Comparison of ENCODE assay signal across 17 cellular contexts in the genomic region with DNA sequence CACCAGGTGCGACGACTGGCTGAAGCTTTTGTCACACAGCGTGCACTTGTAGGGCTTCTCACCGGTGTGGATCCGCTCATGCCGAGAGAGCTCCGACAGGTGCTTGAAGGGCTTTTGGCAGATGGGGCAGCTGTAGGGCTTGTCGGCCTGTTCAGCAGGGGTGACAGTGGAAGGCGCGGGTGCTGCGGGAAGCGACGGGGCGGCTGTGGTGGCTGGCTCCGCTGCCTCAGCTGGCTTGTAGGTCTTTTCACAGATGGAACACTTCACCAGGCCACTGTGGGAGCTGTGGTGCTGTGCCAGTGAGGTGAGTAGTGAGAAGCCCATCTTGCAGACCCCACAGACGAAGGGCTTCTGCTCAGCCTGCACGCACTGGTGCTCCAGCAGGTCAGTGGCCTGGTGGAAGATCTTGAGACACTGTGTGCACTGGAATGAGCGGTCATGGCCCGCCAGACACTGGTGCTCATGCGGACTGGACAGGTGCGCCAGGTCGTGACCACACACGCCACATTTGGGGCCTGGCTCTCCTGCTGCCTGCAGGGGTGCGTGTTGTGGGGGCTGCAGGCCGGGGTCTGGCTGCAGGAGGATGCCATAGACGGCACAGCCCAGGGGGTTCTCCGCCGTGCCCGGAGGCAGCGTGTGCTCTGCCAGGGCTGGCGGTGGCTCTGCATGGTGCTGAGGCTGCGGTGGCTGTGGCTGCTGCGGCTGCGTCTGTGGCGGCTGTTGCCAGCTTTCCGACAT. TPM values are rescaled to one million over a fixed set of nuclear protein-coding genes. Genes with fewer than 3 reads are reported as not detected.
A peak's percentile ranks its signal among the peaks of the same experiment; 100 is the strongest.
DNase-seq lines count a peak whose midpoint lies in the region; ATAC-seq, FAIRE-seq and TF ChIP-seq lines count a peak whose summit lies in the region.
"Had no signal": no experiment of that assay in that cellular context is flagged by ENCODE, and none has a peak within 500 bp of the region (broad histone marks: within the 10 kb centered on the region; RNA-seq: fewer than 3 reads in every experiment).

No MANE protein-coding gene starts in this region.

- H3K27ac Mint-ChIP-seq in T-helper 1 cell treated with Interleukin-12 subunit alpha and Interleukin-12 subunit beta and Interleukin-4 antibody, amounts not matched to agents 30 μg/mL and 1 μg/mL, for 36 hours = no peak overlapping the region
- no peak overlapping the region for H3K27ac Mint-ChIP-seq in nephron progenitor cell
- H3K27ac Mint-ChIP-seq: mesothelial cell of epicardium had no signal

- no peak for TF ChIP-seq CTCF in NB4 (IDR thresholded peaks at IDR 0.05; ENCODE audit: low read depth, low read length)
- no peak for TF ChIP-seq CTCF in breast epithelium (IDR thresholded peaks at IDR 0.05)
- no peak for TF ChIP-seq CTCF in nephron progenitor cell (IDR thresholded peaks at IDR 0.05)

- no peaks in the 10 kb centered on the region for H3K27me3 Mint-ChIP-seq in T-helper 1 cell treated with Interleukin-12 subunit alpha and Interleukin-12 subunit beta and Interleukin-4 antibody, amounts not matched to agents 30 μg/mL and 1 μg/mL, for 36 hours (ENCODE audit: low read depth)
- peaks cover 3% of the 10 kb centered on the region for H3K27me3 Mint-ChIP-seq in nephron progenitor cell (ENCODE audit: low read depth, poor library complexity)

- H3K4me1 Mint-ChIP-seq in T-helper 1 cell treated with Interleukin-12 subunit alpha and Interleukin-12 subunit beta and Interleukin-4 antibody, amounts not matched to agents 30 μg/mL and 1 μg/mL, for 36 hours (ENCODE audit: low read depth) = peaks cover 41% of the 10 kb centered on the region
- H3K4me1 Mint-ChIP-seq in nephron progenitor cell = peaks cover 28% of the 10 kb centered on the region

- H3K36me3 Mint-ChIP-seq in T-helper 1 cell treated with Interleukin-12 subunit alpha and Interleukin-12 subunit beta and Interleukin-4 antibody, amounts not matched to agents 30 μg/mL and 1 μg/mL, for 36 hours (ENCODE audit: low read depth) = peaks cover 28% of the 10 kb centered on the region
- H3K36me3 Mint-ChIP-seq in nephron progenitor cell (ENCODE audit: low read depth) = peaks cover 4% of the 10 kb centered on the region

- H3K27ac ChIP-seq in breast epithelium = peak overlapping the region; percentile 45 to 58
- no peak overlapping the region for H3K27ac ChIP-seq in small intestine (ENCODE audit: low read depth in 1 of 2, low read length in 1 of 2)
- H3K27ac ChIP-seq: prostate gland had no signal

- H3K4me3 ChIP-seq in NB4 (ENCODE audit: low read depth, low read length) (peak overlapping the region; percentile 34), breast epithelium (no peak overlapping the region), small intestine (ENCODE audit: low read depth in 1 of 2, low read length in 2 of 2) (no peak overlapping the region)
- H3K4me3 ChIP-seq: prostate gland had no signal

- DNase-seq in T-helper 1 cell (no peak), NB4 (ENCODE audit: low read depth) (no peak), breast epithelium (ENCODE audit: low spot score in 2 of 2) (no peak), nephron progenitor cell (no peak), small intestine (no peak)
- DNase-seq: amygdala, GDM1, NCI-H146 had no signal

- intact Hi-C loops in breast epithelium (cut with DNase I; ENCODE audit: low total_unique reads) = no loop called here

- H3K27me3 ChIP-seq in breast epithelium (no peaks in the 10 kb centered on the region), small intestine (ENCODE audit: control insufficient read depth in 2 of 2, insufficient read depth in 2 of 2, low read length in 2 of 2) (no peaks in the 10 kb centered on the region)

- no peak for ATAC-seq in HG03442 (IDR thresholded peaks at IDR 0.05; ENCODE audit: unreplicated experiment)
- ATAC-seq in GM19328 (IDR thresholded peaks at IDR 0.05; ENCODE audit: unreplicated experiment) = no peak

- H3K4me3 Mint-ChIP-seq in T-helper 1 cell treated with Interleukin-12 subunit alpha and Interleukin-12 subunit beta and Interleukin-4 antibody, amounts not matched to agents 30 μg/mL and 1 μg/mL, for 36 hours = peak overlapping the region; percentile 82
- H3K4me3 Mint-ChIP-seq in nephron progenitor cell = peak overlapping the region; percentile 44

- no peak for TF ChIP-seq POLR2A in NB4 (IDR thresholded peaks at IDR 0.05; ENCODE audit: extremely low read depth, insufficient read length)
- TF ChIP-seq POLR2A in breast epithelium (IDR thresholded peaks at IDR 0.05) = no peak

- peaks cover 0 to 6% of the 10 kb centered on the region in 2 donors for H3K4me1 ChIP-seq in breast epithelium
- no peaks in the 10 kb centered on the region for H3K4me1 ChIP-seq in small intestine (ENCODE audit: control insufficient read depth in 2 of 2, insufficient read depth in 1 of 2, low read depth in 1 of 2, low read length in 1 of 2)

- H3K36me3 ChIP-seq in breast epithelium = peaks cover 5% of the 10 kb centered on the region
- H3K36me3 ChIP-seq in small intestine (ENCODE audit: control insufficient read depth in 2 of 2, insufficient read depth in 2 of 2, low read length in 2 of 2) = no peaks in the 10 kb centered on the region

- no peak for FAIRE-seq in small intestine (lab: Jason Lieb, UNC)
- FAIRE-seq: colon had no signal

- WGBS in small intestine, 3 donors = 92 to 96% (median 95%) methylated on average over 33 to 36 of the region's 36 CpGs

- no peaks in the 10 kb centered on the region for H3K9me3 Mint-ChIP-seq in T-helper 1 cell treated with Interleukin-12 subunit alpha and Interleukin-12 subunit beta and Interleukin-4 antibody, amounts not matched to agents 30 μg/mL and 1 μg/mL, for 36 hours
- H3K9me3 Mint-ChIP-seq in nephron progenitor cell = no peaks in the 10 kb centered on the region
- H3K9me3 Mint-ChIP-seq: mesothelial cell of epicardium had no signal

- H3K9me3 ChIP-seq in breast epithelium (no peaks in the 10 kb centered on the region), small intestine (ENCODE audit: control insufficient read depth, low read depth) (no peaks in the 10 kb centered on the region)
- H3K9me3 ChIP-seq: prostate gland had no signal

RNA-seq across cellular contexts. Expression of gene ZNF319, which starts 2.8 kb away (rescaled TPM):
- total RNA-seq in breast epithelium = 1 to 10 TPM; 6.2 to 7.2 (median 6.4) TPM
- 1 to 10 TPM; 2.2 to 4.0 (median 2.4) TPM for polyA plus RNA-seq in small intestine

RNA-seq across cellular contexts. Expression of gene USB1, which starts 3.5 kb away (rescaled TPM):
- 10 to 100 TPM; 14.5 to 37.0 (median 26.4) TPM for total RNA-seq in breast epithelium
- polyA plus RNA-seq in small intestine = 10 to 100 TPM; 21.7 to 26.5 (median 26.2) TPM

RNA-seq across cellular contexts. Expression of gene CNGB1, which starts 26.8 kb away (rescaled TPM):
- not detected for total RNA-seq in breast epithelium
- polyA plus RNA-seq in small intestine = 1 to 10 TPM in 1 of 3 donors, not detected in 2; 1.7 TPM
- total RNA-seq: NCI-H460, SK-MEL-5, subcutaneous adipose tissue had no signal

RNA-seq across cellular contexts. Expression of gene MMP15, which starts 27.9 kb away (rescaled TPM):
- 1 to 10 TPM; 4.6 to 5.3 (median 4.8) TPM for total RNA-seq in breast epithelium
- polyA plus RNA-seq in small intestine = 10 to 100 TPM; 38.2 to 67.3 (median 47.2) TPM

Comparison
In these comparisons a context has a peak if more than half of its experiments do, and no peak if none do; other contexts are left out.
1. H3K27ac ChIP-seq: peak in breast epithelium (2 of 2); none in small intestine (0 of 2).